Comparison of ENCODE assay signal across 9 cellular contexts in the genomic region with DNA sequence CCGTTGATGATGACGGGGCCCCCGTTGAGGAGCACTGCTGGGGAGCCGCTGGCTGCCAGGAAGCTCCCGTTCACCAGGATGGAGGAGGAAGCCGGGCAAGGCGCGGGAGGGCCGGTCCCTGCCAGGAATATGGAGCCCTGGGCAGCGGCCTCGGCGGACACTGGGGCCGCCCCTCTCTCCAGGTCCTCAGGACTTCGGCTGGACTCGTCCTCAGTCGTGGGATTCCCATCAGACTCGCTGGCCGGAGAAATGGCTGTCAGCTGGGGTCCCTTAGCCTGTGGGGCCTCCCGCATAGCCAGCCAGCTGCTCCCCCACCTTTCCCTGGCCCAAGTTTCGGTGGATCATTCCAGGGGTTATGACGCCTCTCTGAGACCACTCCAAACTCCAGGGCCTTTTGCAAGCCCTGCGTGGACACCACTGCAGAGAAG. TPM values are rescaled to one million over a fixed set of nuclear protein-coding genes. Genes with fewer than 3 reads are reported as not detected.
DNase-seq lines count a peak whose midpoint lies in the region; ATAC-seq and TF ChIP-seq lines count a peak whose summit lies in the region.
"Had no signal": no experiment of that assay in that cellular context is flagged by ENCODE, and none has a peak within 500 bp of the region (broad histone marks: within the 10 kb centered on the region; RNA-seq: fewer than 3 reads in every experiment).

No MANE protein-coding gene starts in this region.

- no peaks in the 10 kb centered on the region for H3K36me3 ChIP-seq in prostate gland

- intact Hi-C loops in Calu3 (cut with micrococcal nuclease; ENCODE audit: unreplicated experiment), result loop anchor here (5.0 kb wide), 1 partner anchor 50 kb away; no protein-coding TSS in a partner anchor
- intact Hi-C loops in left cardiac atrium (cut with DNase I), result loop anchor here (5.0 kb wide), 1 partner anchor 50 kb away; no protein-coding TSS in a partner anchor
- intact Hi-C loops in prostate gland (cut with DNase I), result loop anchor here (5.0 kb wide), 2 partner anchors 50 to 75 kb away; partner anchors contain the start of genes QPCTL and SNRPD2

- BruUV-seq in Calu3 (replicated peaks; lab: Mats Ljungman, UMichigan), result no TSS peak

- H3K4me3 Mint-ChIP-seq in Calu3 (ENCODE audit: low read depth, unreplicated experiment), result peak overlapping the region; percentile 84
- peak overlapping the region; percentile 54 for H3K4me3 Mint-ChIP-seq in activated T-helper 17 cell treated with anti-CD3 and anti-CD28 coated beads, Interleukin-2, amount 50 U/mL, for 72 hours

- CTCF ChIA-PET in Calu3 (lab: Charles Lee), result interaction anchor here (0.6 to 4.8 kb wide), 6 partner anchors 10 to 75 kb away, joined by 3 to 46 read pairs (median 3); partner anchors contain the start of genes QPCTL and SNRPD2

- no peak for ATAC-seq in activated T-helper 17 cell treated with anti-CD3 and anti-CD28 coated beads, Interleukin-2, amount 50 U/mL, for 72 hours (replicated peaks)
- no peak for ATAC-seq in left cardiac atrium

- peaks cover 21% of the 10 kb centered on the region for H3K4me1 Mint-ChIP-seq in Calu3 (ENCODE audit: low read depth, unreplicated experiment)
- no peaks in the 10 kb centered on the region for H3K4me1 Mint-ChIP-seq in activated T-helper 17 cell treated with anti-CD3 and anti-CD28 coated beads, Interleukin-2, amount 50 U/mL, for 72 hours

- no peaks in the 10 kb centered on the region for H3K27me3 Mint-ChIP-seq in Calu3 (ENCODE audit: unreplicated experiment)
- H3K27me3 Mint-ChIP-seq in activated T-helper 17 cell treated with anti-CD3 and anti-CD28 coated beads, Interleukin-2, amount 50 U/mL, for 72 hours, result no peaks in the 10 kb centered on the region

- no peaks in the 10 kb centered on the region for H3K9me3 ChIP-seq in prostate gland

- H3K27ac ChIP-seq in prostate gland, result peak overlapping the region; percentile 97 to 99

- DNase-seq in Calu3, result no peak
- DNase-seq in left cardiac atrium, result peak; percentile 63
- DNase-seq in prostate gland (ENCODE audit: low spot score), result no peak
- DNase-seq in erythroblast (lab: John Stamatoyannopoulos, UW), result no peak
- DNase-seq in DMS114 treated with DMSO at 0.1 percent for 48 hours (lab: John Stamatoyannopoulos, UW; ENCODE audit: unreplicated experiment), result no peak
- no peak for DNase-seq in NCI-H1436 treated with DMSO at 0.1 percent for 48 hours (lab: John Stamatoyannopoulos, UW)
- DNase-seq in activated CD4-positive, alpha-beta T cell treated with anti-CD3 and anti-CD28 coated beads for 48 hours, result no peak
- DNase-seq: NCI-H1105 had no signal

- TF ChIP-seq CTCF in Calu3 (IDR thresholded peaks at IDR 0.05; ENCODE audit: unreplicated experiment) (no peak), prostate gland (IDR thresholded peaks at IDR 0.05) (no peak)

- TF ChIP-seq POLR2A in prostate gland (IDR thresholded peaks at IDR 0.05) (no peak), erythroblast (IDR thresholded peaks at IDR 0.05; ENCODE audit: low read length) (no peak)

- H3K4me3 ChIP-seq in prostate gland, result peak overlapping the region; percentile 79 to 83

- H3K4me1 ChIP-seq in prostate gland (replicated peaks), result peaks cover 34% of the 10 kb centered on the region

- H3K9me3 Mint-ChIP-seq in Calu3 (ENCODE audit: low read depth, unreplicated experiment), result no peaks in the 10 kb centered on the region
- H3K9me3 Mint-ChIP-seq in activated T-helper 17 cell treated with anti-CD3 and anti-CD28 coated beads, Interleukin-2, amount 50 U/mL, for 72 hours, result no peaks in the 10 kb centered on the region

- 7% methylated on average over 22 of the region's 22 CpGs for WGBS in prostate gland

- H3K27me3 ChIP-seq in prostate gland (replicated peaks; ENCODE audit: insufficient read depth), result no peaks in the 10 kb centered on the region

- H3K36me3 Mint-ChIP-seq in Calu3 (ENCODE audit: insufficient read depth, unreplicated experiment), result peaks cover 63% of the 10 kb centered on the region
- H3K36me3 Mint-ChIP-seq in activated T-helper 17 cell treated with anti-CD3 and anti-CD28 coated beads, Interleukin-2, amount 50 U/mL, for 72 hours (ENCODE audit: low read depth), result peaks cover 6% of the 10 kb centered on the region

- H3K27ac Mint-ChIP-seq in Calu3 (ENCODE audit: unreplicated experiment), result peak overlapping the region; percentile 88
- H3K27ac Mint-ChIP-seq in activated T-helper 17 cell treated with anti-CD3 and anti-CD28 coated beads, Interleukin-2, amount 50 U/mL, for 72 hours, result no peak overlapping the region

RNA-seq across cellular contexts. Expression of gene SIX5, which starts 2.1 kb away (rescaled TPM):
- 12.9 and 15.0 TPM in 2 replicates for total RNA-seq in Calu3 (2022)
- 1 to 10 TPM; 1.2 to 2.4 TPM for total RNA-seq in activated T-helper 17 cell treated with anti-CD3 and anti-CD28 coated beads, Interleukin-2, amount 50 U/mL, for 72 hours
- total RNA-seq in left cardiac atrium, result 10 to 100 TPM; 15.6 to 21.1 TPM
- 10 to 100 TPM; 33.7 to 37.5 TPM for total RNA-seq in prostate gland

RNA-seq across cellular contexts. Expression of gene DMPK, which starts 15.4 kb away (rescaled TPM):
- total RNA-seq in Calu3 (2022) (70.8 and 76.0 TPM in 2 replicates), left cardiac atrium (100 to 1,000 TPM; 200 to 241 TPM), prostate gland (10 to 100 TPM; 52.8 to 88.2 TPM)
- total RNA-seq in activated T-helper 17 cell treated with anti-CD3 and anti-CD28 coated beads, Interleukin-2, amount 50 U/mL, for 72 hours, result 10 to 100 TPM; 18.1 to 24.6 TPM

RNA-seq across cellular contexts. Expression of gene DMWD, which starts 25.7 kb away (rescaled TPM):
- 74.9 and 76.9 TPM in 2 replicates for total RNA-seq in Calu3 (2022)
- total RNA-seq in activated T-helper 17 cell treated with anti-CD3 and anti-CD28 coated beads, Interleukin-2, amount 50 U/mL, for 72 hours, result 10 to 100 TPM; 33.1 to 38.9 TPM
- 10 to 100 TPM; 55.3 to 57.7 TPM for total RNA-seq in left cardiac atrium
- total RNA-seq in prostate gland, result 10 to 100 TPM; 35.5 to 96.7 TPM

RNA-seq across cellular contexts. Expression of gene MEIOSIN, which starts 33.7 kb away (rescaled TPM):
- not detected in 2 replicates for total RNA-seq in Calu3 (2022)
- total RNA-seq in activated T-helper 17 cell treated with anti-CD3 and anti-CD28 coated beads, Interleukin-2, amount 50 U/mL, for 72 hours, result under 1 TPM in 1 of 2 donors, not detected in 1; 0.37 TPM
- under 1 TPM; 0.21 to 0.24 TPM for total RNA-seq in left cardiac atrium
- total RNA-seq in prostate gland, result 1 to 10 TPM in 1 of 2 donors, not detected in 1; 1.8 TPM

RNA-seq across cellular contexts. Expression of gene FBXO46, which starts 36.2 kb away (rescaled TPM):
- 43.8 and 53.6 TPM in 2 replicates for total RNA-seq in Calu3 (2022)
- 10 to 100 TPM; 39.4 to 44.3 TPM for total RNA-seq in activated T-helper 17 cell treated with anti-CD3 and anti-CD28 coated beads, Interleukin-2, amount 50 U/mL, for 72 hours
- total RNA-seq in left cardiac atrium, result 10 to 100 TPM in 1 of 2 donors, 1 to 10 TPM in 1; 9.6 to 10.8 TPM
- 10 to 100 TPM; 21.8 to 26.7 TPM for total RNA-seq in prostate gland
